ENCODE assay signal across 1 cellular context in the genomic region with DNA sequence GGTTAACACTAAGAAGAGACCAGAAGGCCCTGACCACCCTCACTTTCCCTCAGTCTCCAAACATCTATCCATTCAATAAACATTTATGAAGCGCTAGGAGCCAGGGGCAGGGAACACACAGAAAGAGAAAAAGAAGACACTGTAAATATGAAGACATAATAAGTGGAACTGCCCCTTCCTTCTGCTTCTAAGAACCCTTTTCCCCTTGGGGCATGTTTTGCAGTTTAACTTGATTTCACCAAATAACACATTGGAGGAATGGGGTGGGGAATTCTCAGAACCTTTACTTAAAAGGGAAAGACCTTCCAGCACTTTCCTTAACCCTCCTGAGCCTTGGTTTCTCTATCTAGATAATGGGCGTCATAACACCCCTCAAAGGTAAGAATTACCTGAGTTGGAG.
TF ChIP-seq lines count a peak whose summit lies in the region.

No MANE protein-coding gene starts in this region.

TF ChIP-seq in IMR-90, 13 proteins besides CTCF, POLR2A, EP300 and RAD21 (continued from another document):
- TF ChIP-seq FOS (IDR thresholded peaks at IDR 0.05; ENCODE audit: low read depth, low read length) (no peak), NFE2L2 (IDR thresholded peaks at IDR 0.05; ENCODE audit: low read depth, low read length) (no peak), SMC3 (IDR thresholded peaks at IDR 0.05; ENCODE audit: low read depth, low read length) (no peak), CHD1 (IDR thresholded peaks at IDR 0.05; ENCODE audit: low read depth, low read length) (no peak), BHLHE40 (IDR thresholded peaks at IDR 0.05; ENCODE audit: low read depth, low read length) (no peak), CEBPB (IDR thresholded peaks at IDR 0.05; ENCODE audit: low read depth, low read length) (no peak), MXI1 (IDR thresholded peaks at IDR 0.05; ENCODE audit: borderline replicate concordance, low read depth, low read length) (no peak)
- TF ChIP-seq, protein P1, sequence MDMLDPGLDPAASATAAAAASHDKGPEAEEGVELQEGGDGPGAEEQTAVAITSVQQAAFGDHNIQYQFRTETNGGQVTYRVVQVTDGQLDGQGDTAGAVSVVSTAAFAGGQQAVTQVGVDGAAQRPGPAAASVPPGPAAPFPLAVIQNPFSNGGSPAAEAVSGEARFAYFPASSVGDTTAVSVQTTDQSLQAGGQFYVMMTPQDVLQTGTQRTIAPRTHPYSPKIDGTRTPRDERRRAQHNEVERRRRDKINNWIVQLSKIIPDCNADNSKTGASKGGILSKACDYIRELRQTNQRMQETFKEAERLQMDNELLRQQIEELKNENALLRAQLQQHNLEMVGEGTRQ (IDR thresholded peaks at IDR 0.05; ENCODE audit: low read depth, low read length), result no peak
- TF ChIP-seq, protein P2, sequence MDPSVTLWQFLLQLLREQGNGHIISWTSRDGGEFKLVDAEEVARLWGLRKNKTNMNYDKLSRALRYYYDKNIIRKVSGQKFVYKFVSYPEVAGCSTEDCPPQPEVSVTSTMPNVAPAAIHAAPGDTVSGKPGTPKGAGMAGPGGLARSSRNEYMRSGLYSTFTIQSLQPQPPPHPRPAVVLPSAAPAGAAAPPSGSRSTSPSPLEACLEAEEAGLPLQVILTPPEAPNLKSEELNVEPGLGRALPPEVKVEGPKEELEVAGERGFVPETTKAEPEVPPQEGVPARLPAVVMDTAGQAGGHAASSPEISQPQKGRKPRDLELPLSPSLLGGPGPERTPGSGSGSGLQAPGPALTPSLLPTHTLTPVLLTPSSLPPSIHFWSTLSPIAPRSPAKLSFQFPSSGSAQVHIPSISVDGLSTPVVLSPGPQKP (IDR thresholded peaks at IDR 0.05; ENCODE audit: borderline replicate concordance, low read depth, low read length), result no peak
